12 cellular contexts compared by ENCODE assay signal in genomic region chr2:226760412-226761194, GRCh38. TPM values are rescaled to one million over a fixed set of nuclear protein-coding genes. Genes with fewer than 3 reads are reported as not detected.
DNase-seq lines count a peak whose midpoint lies in the region; ATAC-seq and TF ChIP-seq lines count a peak whose summit lies in the region.
"Had no signal": no experiment of that assay in that cellular context is flagged by ENCODE, and none has a peak within 500 bp of the region (broad histone marks: within the 10 kb centered on the region; RNA-seq: fewer than 3 reads in every experiment).

No MANE protein-coding gene starts in this region.

- 36% methylated on average over 2 of the region's 2 CpGs for WGBS in right lobe of liver (ENCODE audit: insufficient coverage, low coverage, low lambda C conversion rate, missing lambda C conversion rate)

- no peak overlapping the region for H3K4me3 ChIP-seq in AG09309 (ENCODE audit: control insufficient read depth, low read depth, low read length)
- no peak overlapping the region for H3K4me3 ChIP-seq in choroid plexus epithelial cell (ENCODE audit: low read depth, low read length)
- peak overlapping the region in 1 of 3 donors; percentile 5 for H3K4me3 ChIP-seq in right lobe of liver

- TF ChIP-seq CTCF in AG09309 (IDR thresholded peaks at IDR 0.05; ENCODE audit: control insufficient read depth, insufficient read depth, low read depth, low read length, missing control alignments) (no peak), choroid plexus epithelial cell (conservative IDR thresholded peaks at IDR 0.05; ENCODE audit: low read depth, low read length) (no peak), right lobe of liver (IDR thresholded peaks at IDR 0.05) (no peak)

- peaks cover 0 to 35% (median 15%) of the 10 kb centered on the region in 4 donors for H3K4me1 ChIP-seq in right lobe of liver

- no peaks in the 10 kb centered on the region for H3K27me3 ChIP-seq in right lobe of liver

- no peaks in the 10 kb centered on the region for H3K36me3 ChIP-seq in right lobe of liver

- peak; percentile 68 for DNase-seq in AG09309 (ENCODE audit: low read depth)
- peak; percentile 94 for DNase-seq in LHCN-M2 (ENCODE audit: low read depth)
- DNase-seq in choroid plexus epithelial cell (ENCODE audit: low read depth): peak; percentile 79
- DNase-seq in right lobe of liver: peak in 1 of 3 donors; percentile 68
- no peak for DNase-seq in COLO668 (lab: John Stamatoyannopoulos, UW; ENCODE audit: unreplicated experiment)
- DNase-seq in COR-L47 (lab: John Stamatoyannopoulos, UW): no peak
- DNase-seq in activated CD4-positive, alpha-beta T cell treated with anti-CD3 and anti-CD28 coated beads, Interleukin-2, amount 50 U/mL, for 1 hour: no peak
- DNase-seq: activated CD8-positive, alpha-beta memory T cell treated with anti-CD3 and anti-CD28 coated beads for 24 hours; CD4-positive, alpha-beta memory T cell; NCI-H1694; SHP77 treated with DMSO at 0.1 percent for 48 hours had no signal

- H3K27ac ChIP-seq in right lobe of liver: peak overlapping the region; percentile 12 to 78 (median 76)

- ATAC-seq in right lobe of liver (peak; percentile 80 to 95 (median 87)), HG03354 (IDR thresholded peaks at IDR 0.05; ENCODE audit: poor library complexity, severe bottlenecking, unreplicated experiment) (no peak)

- no peaks in the 10 kb centered on the region for H3K9me3 ChIP-seq in right lobe of liver

- intact Hi-C loops in right lobe of liver (cut with DNase I): no loop called here

- no peak for TF ChIP-seq POLR2A in right lobe of liver (IDR thresholded peaks at IDR 0.05)

RNA-seq across cellular contexts. Expression of gene IRS1, which starts 39.0 kb away (rescaled TPM):
- total RNA-seq in LHCN-M2 (2014; rRNA removed) (25.0 and 28.5 TPM in 2 replicates), right lobe of liver (10 to 100 TPM in 5 of 6 experiments, 1 to 10 TPM in 1; 9.0 to 24.4 (median 15.8) TPM)
- polyA plus RNA-seq in LHCN-M2 (2012): 18.9 TPM

Comparison
In these comparisons a context has a peak if more than half of its experiments do, and no peak if none do; other contexts are left out.
1. DNase-seq: peak in AG09309 (single experiment), LHCN-M2 (single experiment) and choroid plexus epithelial cell (single experiment); none in COLO668 (single experiment), COR-L47 (single experiment) and activated CD4-positive, alpha-beta T cell treated with anti-CD3 and anti-CD28 coated beads, Interleukin-2, amount 50 U/mL, for 1 hour (single experiment).